ENCODE assay signal across 17 cellular contexts in genomic region chr13:46520188-46520587, GRCh38. TPM values are rescaled to one million over a fixed set of nuclear protein-coding genes. Genes with fewer than 3 reads are reported as not detected.
DNase-seq lines count a peak whose midpoint lies in the region; TF ChIP-seq lines count a peak whose summit lies in the region.
"Had no signal": no experiment of that assay in that cellular context is flagged by ENCODE, and none has a peak within 500 bp of the region (broad histone marks: within the 10 kb centered on the region; RNA-seq: fewer than 3 reads in every experiment).

No MANE protein-coding gene starts in this region.

- intact Hi-C loops in left ventricle myocardium inferior (cut with micrococcal nuclease), result no loop called here

- H3K36me3 ChIP-seq in left ventricle myocardium inferior, result no peaks in the 10 kb centered on the region
- no peaks in the 10 kb centered on the region for H3K36me3 ChIP-seq in right atrium auricular region

- H3K27me3 ChIP-seq in left ventricle myocardium inferior (ENCODE audit: low read depth) (no peaks in the 10 kb centered on the region), right atrium auricular region (no peaks in the 10 kb centered on the region)

- H3K9me3 ChIP-seq in left ventricle myocardium inferior (replicated peaks) (peaks cover 6% of the 10 kb centered on the region), right atrium auricular region (peaks cover 0 to 6% of the 10 kb centered on the region in 2 donors)

- H3K4me1 ChIP-seq in left ventricle myocardium inferior, result peaks cover 53% of the 10 kb centered on the region
- H3K4me1 ChIP-seq in right atrium auricular region, result peaks cover 0 to 26% of the 10 kb centered on the region in 2 donors

- no peak overlapping the region for H3K4me3 ChIP-seq in left ventricle myocardium inferior
- no peak overlapping the region for H3K4me3 ChIP-seq in right atrium auricular region

- TF ChIP-seq CTCF in left ventricle myocardium inferior (IDR thresholded peaks at IDR 0.05; ENCODE audit: borderline replicate concordance) (no peak), right atrium auricular region (IDR thresholded peaks at IDR 0.05) (no peak)

- H3K27ac ChIP-seq in left ventricle myocardium inferior (replicated peaks) (peak overlapping the region; percentile 44), right atrium auricular region (no peak overlapping the region)
- H3K27ac ChIP-seq: KMS-11 had no signal

- DNase-seq in left ventricle myocardium inferior (no peak), right atrium auricular region (ENCODE audit: low spot score) (no peak), left kidney (ENCODE audit: low read depth, low spot score) (peak; percentile 26), pulmonary artery endothelial cell (ENCODE audit: low read depth, low spot score) (peak; percentile 35), NCI-H446 (lab: John Stamatoyannopoulos, UW) (no peak), nucleus accumbens (lab: John Stamatoyannopoulos, UW) (no peak)
- no peak for DNase-seq in activated CD8-positive, alpha-beta memory T cell treated with anti-CD3 and anti-CD28 coated beads, Interleukin-2, amount 50 U/mL, for 4 hours
- DNase-seq: DMS79 treated with DMSO at 0.1 percent for 48 hours, H7, HFFc6, NCI-H1436, NCI-H1930, NCI-H345, NCI-H526, PC-3, RPMI8226 had no signal

RNA-seq across cellular contexts. Expression of gene LRCH1, which starts 32.8 kb away (rescaled TPM):
- total RNA-seq in left ventricle myocardium inferior, result 13.1 TPM
- total RNA-seq in right atrium auricular region, result 10 to 100 TPM in 1 of 2 donors, 1 to 10 TPM in 1; 6.9 to 10.9 TPM
- 4.4 and 9.7 TPM in 2 replicates for total RNA-seq in pulmonary artery endothelial cell

Comparison
In these comparisons a context has a peak if more than half of its experiments do, and no peak if none do; other contexts are left out.
1. DNase-seq: peak in left kidney (single experiment) and pulmonary artery endothelial cell (single experiment); none in left ventricle myocardium inferior (single experiment), right atrium auricular region (single experiment), NCI-H446 (0 of 2), nucleus accumbens (0 of 56) and activated CD8-positive, alpha-beta memory T cell treated with anti-CD3 and anti-CD28 coated beads, Interleukin-2, amount 50 U/mL, for 4 hours (single experiment).